ENCODE assay signal across 1 cellular context in the genomic region with DNA sequence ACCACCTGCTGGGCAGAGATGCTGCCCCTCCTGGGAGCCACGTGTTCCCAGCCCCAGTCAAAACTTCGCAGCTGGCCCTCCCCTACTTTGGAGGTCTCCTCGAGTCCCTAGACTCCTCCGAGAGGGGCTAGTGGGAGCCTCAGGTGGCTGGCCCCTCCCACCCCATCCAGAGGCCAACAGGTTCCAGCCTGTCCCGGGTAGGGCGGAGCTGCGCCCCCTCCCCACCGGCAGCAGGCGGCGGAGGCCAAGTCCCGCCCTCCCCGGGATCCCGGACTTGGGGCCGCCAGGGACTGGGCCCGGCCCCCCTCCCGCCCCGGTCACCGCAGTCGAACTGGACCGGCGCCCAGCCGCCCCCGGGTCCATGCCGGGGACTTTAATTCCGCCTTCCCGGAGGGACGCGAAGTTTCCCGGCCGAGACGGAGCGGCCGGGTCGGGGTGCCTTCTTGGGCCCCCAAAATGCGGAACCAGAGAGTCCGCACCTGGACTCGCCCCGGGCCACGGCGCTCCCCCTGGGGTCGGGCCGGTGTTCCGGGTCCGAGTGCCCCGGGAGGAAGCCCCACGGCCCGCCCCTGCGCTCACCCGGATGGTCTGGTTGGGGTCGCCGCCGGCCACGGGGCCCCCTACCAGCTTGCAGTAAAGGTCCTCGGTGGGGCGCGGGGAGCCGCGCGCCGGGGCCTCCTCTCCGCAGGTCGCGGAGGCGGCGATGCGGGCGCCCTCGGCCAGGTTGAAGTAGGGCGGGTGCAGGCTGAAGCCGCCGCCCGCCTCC.
TF ChIP-seq lines count a peak whose summit lies in the region.

No MANE protein-coding gene starts in this region.

TF ChIP-seq in HepG2, 621 proteins besides CTCF, POLR2A, EP300 and RAD21 (continued from another document and continues in another):
- TF ChIP-seq ZBTB10 (CRISPR knock-in tag; IDR thresholded peaks at IDR 0.05; ENCODE audit: borderline replicate concordance), result peak; percentile 57; the same call in 1 of the 2 replicates
- TF ChIP-seq ZNF343 (CRISPR knock-in tag; IDR thresholded peaks at IDR 0.05), result peak; percentile 34; the same call in 1 of the 2 replicates
- TF ChIP-seq MLXIP (CRISPR knock-in tag; IDR thresholded peaks at IDR 0.05; ENCODE audit: borderline replicate concordance), result 0 out of 2 replicates have a peak, but pooled peaks have one; percentile 10
- TF ChIP-seq MXD4 (CRISPR knock-in tag; IDR thresholded peaks at IDR 0.05), result peak; percentile 40
- peak; percentile 48; the same call in 1 of the 2 replicates for TF ChIP-seq ZNF274 (CRISPR knock-in tag; IDR thresholded peaks at IDR 0.05)
- TF ChIP-seq WIZ (CRISPR knock-in tag; IDR thresholded peaks at IDR 0.05), result 0 out of 2 replicates have a peak, but pooled peaks have one; percentile 29
- no peak for TF ChIP-seq ZFP82 (CRISPR knock-in tag; IDR thresholded peaks at IDR 0.05; ENCODE audit: borderline replicate concordance)
- TF ChIP-seq HES4 (CRISPR knock-in tag; IDR thresholded peaks at IDR 0.05; ENCODE audit: borderline replicate concordance), result peak; percentile 56; the same call in 1 of the 2 replicates
- no peak for TF ChIP-seq SKI (IDR thresholded peaks at IDR 0.05; ENCODE audit: partially characterized antibody)
- TF ChIP-seq ZNF609 (CRISPR knock-in tag; IDR thresholded peaks at IDR 0.05; ENCODE audit: borderline replicate concordance), result peak; percentile 60; the same call in 1 of the 2 replicates
- TF ChIP-seq HOXA3 (CRISPR knock-in tag; IDR thresholded peaks at IDR 0.05), result peak; percentile 68
- no peak for TF ChIP-seq HINFP (CRISPR knock-in tag; IDR thresholded peaks at IDR 0.05; ENCODE audit: low read depth)
- no peak for TF ChIP-seq MBNL3 (CRISPR knock-in tag; conservative IDR thresholded peaks at IDR 0.05)
- TF ChIP-seq ZNF788 (CRISPR knock-in tag; IDR thresholded peaks at IDR 0.05; ENCODE audit: borderline replicate concordance), result peak; percentile 19; the same call in 1 of the 2 replicates
- TF ChIP-seq SATB2 (CRISPR knock-in tag; IDR thresholded peaks at IDR 0.05), result 0 out of 2 replicates have a peak, but pooled peaks have one; percentile 55
- TF ChIP-seq ZBTB33 (CRISPR knock-in tag; IDR thresholded peaks at IDR 0.05), result no peak
- TF ChIP-seq ZMYM4 (CRISPR knock-in tag; IDR thresholded peaks at IDR 0.05), result no peak
- 0 out of 2 replicates have a peak, but pooled peaks have one; percentile 55 for TF ChIP-seq ZNF138 (CRISPR knock-in tag; IDR thresholded peaks at IDR 0.05; ENCODE audit: low read depth)
- peak; percentile 47; the same call in 1 of the 3 replicates for TF ChIP-seq MXI1 (IDR thresholded peaks at IDR 0.05; ENCODE audit: borderline replicate concordance, low read depth, low read length)
- TF ChIP-seq ZBTB7A (CRISPR knock-in tag; IDR thresholded peaks at IDR 0.05), result 0 out of 2 replicates have a peak, but pooled peaks have one; percentile 48
- no peak for TF ChIP-seq NR2F1 (CRISPR knock-in tag; IDR thresholded peaks at IDR 0.05)
- no peak for TF ChIP-seq ZNF841 (CRISPR knock-in tag; IDR thresholded peaks at IDR 0.05; ENCODE audit: borderline replicate concordance)
- TF ChIP-seq HMG20B (CRISPR knock-in tag; conservative IDR thresholded peaks at IDR 0.05), result peak; percentile 19; the same call in 1 of the 2 replicates
- no peak for TF ChIP-seq MBD4 (IDR thresholded peaks at IDR 0.05; ENCODE audit: borderline replicate concordance, low read length)
- TF ChIP-seq, protein P1, sequence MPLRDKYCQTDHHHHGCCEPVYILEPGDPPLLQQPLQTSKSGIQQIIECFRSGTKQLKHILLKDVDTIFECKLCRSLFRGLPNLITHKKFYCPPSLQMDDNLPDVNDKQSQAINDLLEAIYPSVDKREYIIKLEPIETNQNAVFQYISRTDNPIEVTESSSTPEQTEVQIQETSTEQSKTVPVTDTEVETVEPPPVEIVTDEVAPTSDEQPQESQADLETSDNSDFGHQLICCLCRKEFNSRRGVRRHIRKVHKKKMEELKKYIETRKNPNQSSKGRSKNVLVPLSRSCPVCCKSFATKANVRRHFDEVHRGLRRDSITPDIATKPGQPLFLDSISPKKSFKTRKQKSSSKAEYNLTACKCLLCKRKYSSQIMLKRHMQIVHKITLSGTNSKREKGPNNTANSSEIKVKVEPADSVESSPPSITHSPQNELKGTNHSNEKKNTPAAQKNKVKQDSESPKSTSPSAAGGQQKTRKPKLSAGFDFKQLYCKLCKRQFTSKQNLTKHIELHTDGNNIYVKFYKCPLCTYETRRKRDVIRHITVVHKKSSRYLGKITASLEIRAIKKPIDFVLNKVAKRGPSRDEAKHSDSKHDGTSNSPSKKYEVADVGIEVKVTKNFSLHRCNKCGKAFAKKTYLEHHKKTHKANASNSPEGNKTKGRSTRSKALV (CRISPR knock-in tag; IDR thresholded peaks at IDR 0.05), result peak; percentile 91; the same call in 1 of the 2 replicates
- TF ChIP-seq KDM5A (IDR thresholded peaks at IDR 0.05; ENCODE audit: borderline replicate concordance, low read length), result peak; percentile 42; the same call in 1 of the 2 replicates
- no peak for TF ChIP-seq ADNP (CRISPR knock-in tag; IDR thresholded peaks at IDR 0.05)
- no peak for TF ChIP-seq ZBTB8A (CRISPR knock-in tag; IDR thresholded peaks at IDR 0.05; ENCODE audit: borderline replicate concordance, low read depth)
- TF ChIP-seq NBN (conservative IDR thresholded peaks at IDR 0.05), result no peak
- TF ChIP-seq ZNF256 (CRISPR knock-in tag; conservative IDR thresholded peaks at IDR 0.05), result no peak; the same call in 1 of the 2 replicates
- TF ChIP-seq ZNF576 (CRISPR knock-in tag; IDR thresholded peaks at IDR 0.05), result no peak; the same call in 1 of the 2 replicates
- TF ChIP-seq, protein P2, sequence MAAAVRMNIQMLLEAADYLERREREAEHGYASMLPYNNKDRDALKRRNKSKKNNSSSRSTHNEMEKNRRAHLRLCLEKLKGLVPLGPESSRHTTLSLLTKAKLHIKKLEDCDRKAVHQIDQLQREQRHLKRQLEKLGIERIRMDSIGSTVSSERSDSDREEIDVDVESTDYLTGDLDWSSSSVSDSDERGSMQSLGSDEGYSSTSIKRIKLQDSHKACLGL (CRISPR knock-in tag; IDR thresholded peaks at IDR 0.05), result peak; percentile 73
